ENCODE assay signal across 21 cellular contexts in genomic region chr1:10319750-10320149, GRCh38.
"Had no signal": no experiment of that assay in that cellular context is flagged by ENCODE, and none has a peak within 500 bp of the region (broad histone marks: within the 10 kb centered on the region; RNA-seq: fewer than 3 reads in every experiment).

No MANE protein-coding gene starts in this region.

- H3K27me3 Mint-ChIP-seq: activated naive CD8-positive, alpha-beta T cell treated with anti-CD3 and anti-CD28 coated beads, Interleukin-2, amount 50 U/mL, for 24 hours; natural killer cell treated with Interleukin-12 subunit alpha and Interleukin-12 subunit beta and Interleukin-15 and Interleukin-18, amount 100 ng/mL, for 72 hours had no signal

- H3K9me3 Mint-ChIP-seq: activated naive CD8-positive, alpha-beta T cell treated with anti-CD3 and anti-CD28 coated beads, Interleukin-2, amount 50 U/mL, for 24 hours; activated T-helper 1 cell treated with anti-CD3 and anti-CD28 coated beads, Interleukin-12 subunit alpha, Interleukin-12 subunit beta, Interleukin-2, Interleukin-4 antibody, amounts not matched to agents 30 ng/mL and 10 ng/mL and 1 ng/mL, durations not matched to agents 14 hours and 24 hours and 36 hours; natural killer cell treated with Interleukin-12 subunit alpha and Interleukin-12 subunit beta and Interleukin-15 and Interleukin-18, amount 100 ng/mL, for 72 hours had no signal

- H3K4me3 Mint-ChIP-seq: activated naive CD8-positive, alpha-beta T cell treated with anti-CD3 and anti-CD28 coated beads, Interleukin-2, amount 50 U/mL, for 24 hours; activated T-helper 1 cell treated with anti-CD3 and anti-CD28 coated beads, Interleukin-12 subunit alpha, Interleukin-12 subunit beta, Interleukin-2, Interleukin-4 antibody, amounts not matched to agents 30 ng/mL and 10 ng/mL and 1 ng/mL, durations not matched to agents 14 hours and 24 hours and 36 hours; natural killer cell treated with Interleukin-12 subunit alpha and Interleukin-12 subunit beta and Interleukin-15 and Interleukin-18, amount 100 ng/mL, for 72 hours had no signal

- H3K27ac ChIP-seq: breast epithelium, gastrocnemius medialis, heart right ventricle, psoas muscle, right lobe of liver, upper lobe of left lung had no signal

- H3K4me1 ChIP-seq: breast epithelium, gastrocnemius medialis, heart right ventricle, right lobe of liver, upper lobe of left lung had no signal

- DNase-seq: activated CD4-positive, alpha-beta T cell treated with anti-CD3 and anti-CD28 coated beads, Interleukin-2, amount 50 U/mL, for 1 hour; activated CD8-positive, alpha-beta memory T cell treated with anti-CD3 and anti-CD28 coated beads for 24 hours; activated naive CD8-positive, alpha-beta T cell treated with anti-CD3 and anti-CD28 coated beads, Interleukin-2, amount 50 U/mL, for 24 hours; aorta; dermis blood vessel endothelial cell; erythroblast; gastrocnemius medialis; heart right ventricle; mesenchymal stem cell; occipital lobe; psoas muscle; right lobe of liver; stimulated activated CD4-positive, alpha-beta T cell treated with anti-CD3 and anti-CD28 coated beads, Interleukin-4, amount 100 ng/mL, for 4 hours; stimulated activated CD8-positive, alpha-beta memory T cell treated with anti-CD3 and anti-CD28 coated beads, Interleukin-4, amount 100 ng/mL, for 48 hours; stimulated activated naive CD8-positive, alpha-beta T cell treated with anti-CD3 and anti-CD28 coated beads, Interleukin-15, Interleukin-2, amounts not matched to agents 100 U/mL and 50 U/mL, for 24 hours; T-helper 2 cell; upper lobe of left lung had no signal

- H3K4me1 Mint-ChIP-seq: activated naive CD8-positive, alpha-beta T cell treated with anti-CD3 and anti-CD28 coated beads, Interleukin-2, amount 50 U/mL, for 24 hours had no signal

- H3K36me3 Mint-ChIP-seq: natural killer cell treated with Interleukin-12 subunit alpha and Interleukin-12 subunit beta and Interleukin-15 and Interleukin-18, amount 100 ng/mL, for 72 hours had no signal

- H3K9me3 ChIP-seq: breast epithelium, gastrocnemius medialis, heart right ventricle, psoas muscle, right lobe of liver, upper lobe of left lung had no signal

- H3K4me3 ChIP-seq: breast epithelium, gastrocnemius medialis, heart right ventricle, psoas muscle, right lobe of liver, smooth muscle cell, upper lobe of left lung had no signal

- H3K27me3 ChIP-seq: breast epithelium, gastrocnemius medialis, heart right ventricle, right lobe of liver, upper lobe of left lung had no signal

- H3K27ac Mint-ChIP-seq: activated naive CD8-positive, alpha-beta T cell treated with anti-CD3 and anti-CD28 coated beads, Interleukin-2, amount 50 U/mL, for 24 hours; activated T-helper 1 cell treated with anti-CD3 and anti-CD28 coated beads, Interleukin-12 subunit alpha, Interleukin-12 subunit beta, Interleukin-2, Interleukin-4 antibody, amounts not matched to agents 30 ng/mL and 10 ng/mL and 1 ng/mL, durations not matched to agents 14 hours and 24 hours and 36 hours; natural killer cell treated with Interleukin-12 subunit alpha and Interleukin-12 subunit beta and Interleukin-15 and Interleukin-18, amount 100 ng/mL, for 72 hours had no signal

- ATAC-seq: activated naive CD8-positive, alpha-beta T cell treated with anti-CD3 and anti-CD28 coated beads, Interleukin-2, amount 50 U/mL, for 24 hours; gastrocnemius medialis; heart right ventricle; natural killer cell treated with Interleukin-12 subunit alpha and Interleukin-12 subunit beta and Interleukin-15 and Interleukin-18, amount 100 ng/mL, for 72 hours; psoas muscle; right lobe of liver; stimulated activated naive CD8-positive, alpha-beta T cell treated with anti-CD3 and anti-CD28 coated beads, Interleukin-15, Interleukin-2, amounts not matched to agents 100 U/mL and 50 U/mL, for 24 hours had no signal
